15 cellular contexts compared by ENCODE assay signal in genomic region chr21:28758883-28759242, GRCh38.
DNase-seq lines count a peak whose midpoint lies in the region; ATAC-seq and TF ChIP-seq lines count a peak whose summit lies in the region.
"Had no signal": no experiment of that assay in that cellular context is flagged by ENCODE, and none has a peak within 500 bp of the region (broad histone marks: within the 10 kb centered on the region; RNA-seq: fewer than 3 reads in every experiment).

No MANE protein-coding gene starts in this region.

- DNase-seq in right atrium auricular region (ENCODE audit: low spot score), result no peak
- DNase-seq in left cardiac atrium, result no peak
- DNase-seq in cerebellar cortex (ENCODE audit: low spot score), result peak; percentile 40
- DNase-seq in left lobe of liver (ENCODE audit: low spot score), result peak; percentile 69
- DNase-seq in thyroid gland, result no peak
- no peak for DNase-seq in GM19240 (ENCODE audit: insufficient read length, low spot score)
- no peak for DNase-seq in SW480 (ENCODE audit: low spot score)
- DNase-seq: BE2C; CD4-positive, alpha-beta memory T cell; DMS79; GDM1 had no signal

- H3K27me3 ChIP-seq in right atrium auricular region (no peaks in the 10 kb centered on the region), thyroid gland (no peaks in the 10 kb centered on the region)
- H3K27me3 ChIP-seq: BE2C had no signal

- H3K4me1 ChIP-seq in right atrium auricular region (peaks cover 0 to 31% of the 10 kb centered on the region in 2 donors), thyroid gland (no peaks in the 10 kb centered on the region)
- H3K4me1 ChIP-seq: A549, BE2C, HAP-1 had no signal

- H3K36me3 ChIP-seq in right atrium auricular region (no peaks in the 10 kb centered on the region), thyroid gland (no peaks in the 10 kb centered on the region)
- H3K36me3 ChIP-seq: BE2C, HAP-1 had no signal

- WGBS in thyroid gland, 2 donors, result 50 to 91% methylated on average over 1 of the region's 1 CpG

- H3K9me3 ChIP-seq in right atrium auricular region (peaks cover 0 to 5% of the 10 kb centered on the region in 2 donors), thyroid gland (no peaks in the 10 kb centered on the region)
- H3K9me3 ChIP-seq: A549, BE2C, HAP-1 had no signal

- no peak for TF ChIP-seq CTCF in right atrium auricular region (IDR thresholded peaks at IDR 0.05)
- TF ChIP-seq CTCF in thyroid gland (IDR thresholded peaks at IDR 0.05), result no peak

- TF ChIP-seq POLR2A in thyroid gland (IDR thresholded peaks at IDR 0.05), result no peak

- H3K27ac ChIP-seq in right atrium auricular region (peak overlapping the region; percentile 12 to 95), thyroid gland (no peak overlapping the region)
- H3K27ac ChIP-seq: A549, C4-2B, HL-60 had no signal

- H3K4me3 ChIP-seq in right atrium auricular region (no peak overlapping the region), thyroid gland (replicated peaks in 1 of 3) (no peak overlapping the region)
- H3K4me3 ChIP-seq: A549, HAP-1 had no signal

- ATAC-seq in left cardiac atrium (no peak), left lobe of liver (peak; percentile 97)
- ATAC-seq: A549 had no signal

- intact Hi-C loops in left cardiac atrium (cut with DNase I) (no loop called here), thyroid gland (cut with DNase I) (no loop called here)

Comparison
In these comparisons a context has a peak if more than half of its experiments do, and no peak if none do; other contexts are left out.
1. DNase-seq: peak in cerebellar cortex (single experiment) and left lobe of liver (single experiment); none in right atrium auricular region (single experiment), left cardiac atrium (single experiment), thyroid gland (0 of 2), GM19240 (single experiment) and SW480 (single experiment).
2. H3K27ac ChIP-seq: peak in right atrium auricular region (2 of 2); none in thyroid gland (0 of 3).